1 cellular context compared by ENCODE assay signal in genomic region chr10:25016349-25017246, GRCh38.
A peak's percentile ranks its signal among the peaks of the same experiment; 100 is the strongest.
TF ChIP-seq lines count a peak whose summit lies in the region.

A gene with protein sequence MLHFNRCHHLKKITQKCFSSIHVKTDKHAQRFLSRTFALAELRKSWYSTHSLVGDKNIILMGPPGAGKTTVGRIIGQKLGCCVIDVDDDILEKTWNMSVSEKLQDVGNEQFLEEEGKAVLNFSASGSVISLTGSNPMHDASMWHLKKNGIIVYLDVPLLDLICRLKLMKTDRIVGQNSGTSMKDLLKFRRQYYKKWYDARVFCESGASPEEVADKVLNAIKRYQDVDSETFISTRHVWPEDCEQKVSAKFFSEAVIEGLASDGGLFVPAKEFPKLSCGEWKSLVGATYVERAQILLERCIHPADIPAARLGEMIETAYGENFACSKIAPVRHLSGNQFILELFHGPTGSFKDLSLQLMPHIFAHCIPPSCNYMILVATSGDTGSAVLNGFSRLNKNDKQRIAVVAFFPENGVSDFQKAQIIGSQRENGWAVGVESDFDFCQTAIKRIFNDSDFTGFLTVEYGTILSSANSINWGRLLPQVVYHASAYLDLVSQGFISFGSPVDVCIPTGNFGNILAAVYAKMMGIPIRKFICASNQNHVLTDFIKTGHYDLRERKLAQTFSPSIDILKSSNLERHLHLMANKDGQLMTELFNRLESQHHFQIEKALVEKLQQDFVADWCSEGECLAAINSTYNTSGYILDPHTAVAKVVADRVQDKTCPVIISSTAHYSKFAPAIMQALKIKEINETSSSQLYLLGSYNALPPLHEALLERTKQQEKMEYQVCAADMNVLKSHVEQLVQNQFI (plus strand): TSS chr10:25016612. CDS start chr10:25023224, 6,612 bp downstream.

TF ChIP-seq in A549, 52 proteins besides CTCF, POLR2A, EP300 and RAD21 (continued from another document):
- TF ChIP-seq KDM1A (IDR thresholded peaks at IDR 0.05; ENCODE audit: low read depth): no peak
- TF ChIP-seq ZSCAN20 (CRISPR knock-in tag; IDR thresholded peaks at IDR 0.05): no peak
- no peak for TF ChIP-seq CBX2 (IDR thresholded peaks at IDR 0.05; ENCODE audit: borderline replicate concordance, low read depth)
- TF ChIP-seq EHMT2 (IDR thresholded peaks at IDR 0.05; ENCODE audit: low read depth): no peak
- no peak for TF ChIP-seq SMC3 (IDR thresholded peaks at IDR 0.05)
- TF ChIP-seq ZNF302 (CRISPR knock-in tag; IDR thresholded peaks at IDR 0.05): no peak
- TF ChIP-seq, protein P1, sequence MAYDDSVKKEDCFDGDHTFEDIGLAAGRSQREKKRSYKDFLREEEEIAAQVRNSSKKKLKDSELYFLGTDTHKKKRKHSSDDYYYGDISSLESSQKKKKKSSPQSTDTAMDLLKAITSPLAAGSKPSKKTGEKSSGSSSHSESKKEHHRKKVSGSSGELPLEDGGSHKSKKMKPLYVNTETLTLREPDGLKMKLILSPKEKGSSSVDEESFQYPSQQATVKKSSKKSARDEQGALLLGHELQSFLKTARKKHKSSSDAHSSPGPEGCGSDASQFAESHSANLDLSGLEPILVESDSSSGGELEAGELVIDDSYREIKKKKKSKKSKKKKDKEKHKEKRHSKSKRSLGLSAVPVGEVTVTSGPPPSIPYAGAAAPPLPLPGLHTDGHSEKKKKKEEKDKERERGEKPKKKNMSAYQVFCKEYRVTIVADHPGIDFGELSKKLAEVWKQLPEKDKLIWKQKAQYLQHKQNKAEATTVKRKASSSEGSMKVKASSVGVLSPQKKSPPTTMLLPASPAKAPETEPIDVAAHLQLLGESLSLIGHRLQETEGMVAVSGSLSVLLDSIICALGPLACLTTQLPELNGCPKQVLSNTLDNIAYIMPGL (CRISPR knock-in tag; IDR thresholded peaks at IDR 0.05; ENCODE audit: borderline replicate concordance): no peak; the same call in 1 of the 2 replicates
- no peak for TF ChIP-seq HDAC2 (IDR thresholded peaks at IDR 0.05)
- no peak for TF ChIP-seq HEYL (CRISPR knock-in tag; IDR thresholded peaks at IDR 0.05)
- peak; percentile 22; the same call in 1 of the 2 replicates for TF ChIP-seq PHF8 (IDR thresholded peaks at IDR 0.05; ENCODE audit: borderline replicate concordance, low read depth)
- no peak for TF ChIP-seq NR3C1 (IDR thresholded peaks at IDR 0.05)
- peak; percentile 81 for TF ChIP-seq ATOH8 (CRISPR knock-in tag; IDR thresholded peaks at IDR 0.05; ENCODE audit: low read depth)
- TF ChIP-seq FOSL2 (IDR thresholded peaks at IDR 0.05): no peak
- TF ChIP-seq FOSL2 (CRISPR knock-in tag; IDR thresholded peaks at IDR 0.05): 0 out of 2 replicates have a peak, but pooled peaks have one; percentile 6
- TF ChIP-seq ESRRA (IDR thresholded peaks at IDR 0.05; ENCODE audit: borderline replicate concordance, low read length): no peak
- no peak for TF ChIP-seq CHD4 (IDR thresholded peaks at IDR 0.05; ENCODE audit: borderline replicate concordance)
- TF ChIP-seq CBX8 (IDR thresholded peaks at IDR 0.05): no peak
- no peak for TF ChIP-seq POLR2AphosphoS2 (conservative IDR thresholded peaks at IDR 0.05; ENCODE audit: low read length)
- TF ChIP-seq, protein P2, sequence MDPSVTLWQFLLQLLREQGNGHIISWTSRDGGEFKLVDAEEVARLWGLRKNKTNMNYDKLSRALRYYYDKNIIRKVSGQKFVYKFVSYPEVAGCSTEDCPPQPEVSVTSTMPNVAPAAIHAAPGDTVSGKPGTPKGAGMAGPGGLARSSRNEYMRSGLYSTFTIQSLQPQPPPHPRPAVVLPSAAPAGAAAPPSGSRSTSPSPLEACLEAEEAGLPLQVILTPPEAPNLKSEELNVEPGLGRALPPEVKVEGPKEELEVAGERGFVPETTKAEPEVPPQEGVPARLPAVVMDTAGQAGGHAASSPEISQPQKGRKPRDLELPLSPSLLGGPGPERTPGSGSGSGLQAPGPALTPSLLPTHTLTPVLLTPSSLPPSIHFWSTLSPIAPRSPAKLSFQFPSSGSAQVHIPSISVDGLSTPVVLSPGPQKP (IDR thresholded peaks at IDR 0.05; ENCODE audit: low read depth, low read length): no peak
- TF ChIP-seq JUNB (IDR thresholded peaks at IDR 0.05): no peak
- no peak for TF ChIP-seq RNF2 (IDR thresholded peaks at IDR 0.05; ENCODE audit: borderline replicate concordance, low read depth)
- TF ChIP-seq, protein P3, sequence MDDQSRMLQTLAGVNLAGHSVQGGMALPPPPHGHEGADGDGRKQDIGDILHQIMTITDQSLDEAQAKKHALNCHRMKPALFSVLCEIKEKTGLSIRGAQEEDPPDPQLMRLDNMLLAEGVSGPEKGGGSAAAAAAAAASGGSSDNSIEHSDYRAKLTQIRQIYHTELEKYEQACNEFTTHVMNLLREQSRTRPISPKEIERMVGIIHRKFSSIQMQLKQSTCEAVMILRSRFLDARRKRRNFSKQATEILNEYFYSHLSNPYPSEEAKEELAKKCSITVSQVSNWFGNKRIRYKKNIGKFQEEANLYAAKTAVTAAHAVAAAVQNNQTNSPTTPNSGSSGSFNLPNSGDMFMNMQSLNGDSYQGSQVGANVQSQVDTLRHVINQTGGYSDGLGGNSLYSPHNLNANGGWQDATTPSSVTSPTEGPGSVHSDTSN (IDR thresholded peaks at IDR 0.05): peak; percentile 40; the same call in 1 of the 2 replicates
- no peak for TF ChIP-seq REST (IDR thresholded peaks at IDR 0.05)
- TF ChIP-seq RCOR1 (IDR thresholded peaks at IDR 0.05; ENCODE audit: low read depth, low read length): no peak
- TF ChIP-seq HOXB5 (CRISPR knock-in tag; IDR thresholded peaks at IDR 0.05): peak; percentile 89
